In genomic region chr2:55973673-55974072, GRCh38 we compare ENCODE assay signal across 29 cellular contexts.
"Had no signal": no experiment of that assay in that cellular context is flagged by ENCODE, and none has a peak within 500 bp of the region (broad histone marks: within the 10 kb centered on the region; RNA-seq: fewer than 3 reads in every experiment).

No MANE protein-coding gene starts in this region.

- H3K4me1 Mint-ChIP-seq: stimulated activated effector memory CD8-positive, alpha-beta T cell treated with anti-CD3 and anti-CD28 coated beads, Interleukin-12 subunit alpha, Interleukin-12 subunit beta, amount 100 ng/mL, for 72 hours; stimulated activated memory B cell treated with anti-CD40 and anti-IgM and Interleukin-4, amounts not matched to agents 10 μg/mL and 1 μg/mL and 100 μg/mL, for 72 hours; stimulated activated naive B cell treated with anti-CD40 and anti-IgM and Interleukin-4, amounts not matched to agents 10 μg/mL and 1 μg/mL and 100 μg/mL, for 72 hours; stimulated activated naive CD8-positive, alpha-beta T cell treated with anti-CD3 and anti-CD28 coated beads, Interleukin-15, amount 100 ng/mL, for 72 hours had no signal

- H3K27ac ChIP-seq: stomach, suprapubic skin, testis, thoracic aorta, thyroid gland, tibial artery, tibial nerve, transverse colon, upper lobe of left lung, upper lobe of right lung, uterus, vagina had no signal

- H3K27ac Mint-ChIP-seq: stimulated activated effector memory CD8-positive, alpha-beta T cell treated with anti-CD3 and anti-CD28 coated beads, Interleukin-12 subunit alpha, Interleukin-12 subunit beta, amount 100 ng/mL, for 72 hours; stimulated activated memory B cell treated with anti-CD40 and anti-IgM and Interleukin-4, amounts not matched to agents 10 μg/mL and 1 μg/mL and 100 μg/mL, for 72 hours; stimulated activated naive B cell treated with anti-CD40 and anti-IgM and Interleukin-4, amounts not matched to agents 10 μg/mL and 1 μg/mL and 100 μg/mL, for 72 hours; stimulated activated naive CD8-positive, alpha-beta T cell treated with anti-CD3 and anti-CD28 coated beads, Interleukin-15, amount 100 ng/mL, for 72 hours; stimulated activated naive CD8-positive, alpha-beta T cell treated with anti-CD3 and anti-CD28 coated beads, Interleukin-15, Interleukin-2, amounts not matched to agents 100 ng/mL and 50 ng/mL, for 24 hours; type B pancreatic cell had no signal

- H3K27me3 Mint-ChIP-seq: stimulated activated naive CD8-positive, alpha-beta T cell treated with anti-CD3 and anti-CD28 coated beads, Interleukin-15, amount 100 ng/mL, for 72 hours had no signal

- DNase-seq: stimulated activated CD4-positive, alpha-beta T cell treated with anti-CD3 and anti-CD28 coated beads, Interleukin-2, amount 100 ng/mL, for 48 hours; stimulated activated CD4-positive, alpha-beta T cell treated with anti-CD3 and anti-CD28 coated beads, Interleukin-4, amount 100 ng/mL, for 1 hour; stimulated activated CD4-positive, alpha-beta T cell treated with anti-CD3 and anti-CD28 coated beads, Interleukin-4, amount 100 ng/mL, for 24 hours; stimulated activated CD4-positive, alpha-beta T cell treated with anti-CD3 and anti-CD28 coated beads, Interleukin-4, amount 100 ng/mL, for 4 hours; stimulated activated CD8-positive, alpha-beta memory T cell treated with anti-CD3 and anti-CD28 coated beads, Interleukin-4, amount 100 ng/mL, for 48 hours; stimulated activated naive B cell treated with anti-CD40 and anti-IgM and Interleukin-4, amounts not matched to agents 10 μg/mL and 1 μg/mL and 100 μg/mL, for 72 hours; stimulated activated naive CD4-positive, alpha-beta T cell; stimulated activated naive CD4-positive, alpha-beta T cell treated with Interleukin-2 at 50 U/mL for 16 hours; stimulated activated naive CD8-positive, alpha-beta T cell treated with anti-CD3 and anti-CD28 coated beads, Interleukin-15, amount 100 ng/mL, for 72 hours; stimulated activated naive CD8-positive, alpha-beta T cell treated with anti-CD3 and anti-CD28 coated beads, Interleukin-15, Interleukin-2, amounts not matched to agents 100 U/mL and 50 U/mL, for 24 hours; stomach; substantia nigra; testis; thyroid gland; tibial artery; transverse colon; trophoblast cell; upper lobe of left lung; upper lobe of right lung; uterus had no signal

- FAIRE-seq: urothelium cell line had no signal

- H3K9me3 Mint-ChIP-seq: type B pancreatic cell had no signal

- H3K4me3 ChIP-seq: stomach, suprapubic skin, testis, thoracic aorta, thyroid gland, tibial artery, tibial nerve, transverse colon, upper lobe of left lung, upper lobe of right lung, uterus, vagina had no signal

- H3K9me3 ChIP-seq: stomach, suprapubic skin, testis, thoracic aorta, thyroid gland, tibial artery, transverse colon, upper lobe of left lung, upper lobe of right lung, uterus, vagina had no signal

- H3K36me3 Mint-ChIP-seq: stimulated activated effector memory CD8-positive, alpha-beta T cell treated with anti-CD3 and anti-CD28 coated beads, Interleukin-12 subunit alpha, Interleukin-12 subunit beta, amount 100 ng/mL, for 72 hours; type B pancreatic cell had no signal

- H3K4me3 Mint-ChIP-seq: stimulated activated effector memory CD8-positive, alpha-beta T cell treated with anti-CD3 and anti-CD28 coated beads, Interleukin-12 subunit alpha, Interleukin-12 subunit beta, amount 100 ng/mL, for 72 hours; stimulated activated memory B cell treated with anti-CD40 and anti-IgM and Interleukin-4, amounts not matched to agents 10 μg/mL and 1 μg/mL and 100 μg/mL, for 72 hours; stimulated activated naive B cell treated with anti-CD40 and anti-IgM and Interleukin-4, amounts not matched to agents 10 μg/mL and 1 μg/mL and 100 μg/mL, for 72 hours; stimulated activated naive CD8-positive, alpha-beta T cell treated with anti-CD3 and anti-CD28 coated beads, Interleukin-15, amount 100 ng/mL, for 72 hours; stimulated activated naive CD8-positive, alpha-beta T cell treated with anti-CD3 and anti-CD28 coated beads, Interleukin-15, Interleukin-2, amounts not matched to agents 100 ng/mL and 50 ng/mL, for 24 hours; type B pancreatic cell had no signal

- H3K4me1 ChIP-seq: stomach, suprapubic skin, testis, thyroid gland, tibial nerve, transverse colon, upper lobe of left lung, upper lobe of right lung, uterus, vagina had no signal

- H3K27me3 ChIP-seq: stomach, suprapubic skin, testis, thyroid gland, tibial artery, tibial nerve, transverse colon, upper lobe of left lung, upper lobe of right lung, uterus, vagina had no signal

- H3K36me3 ChIP-seq: stomach, suprapubic skin, thoracic aorta, thyroid gland, tibial artery, tibial nerve, transverse colon, upper lobe of left lung, upper lobe of right lung, uterus, vagina had no signal
